In the genomic region with DNA sequence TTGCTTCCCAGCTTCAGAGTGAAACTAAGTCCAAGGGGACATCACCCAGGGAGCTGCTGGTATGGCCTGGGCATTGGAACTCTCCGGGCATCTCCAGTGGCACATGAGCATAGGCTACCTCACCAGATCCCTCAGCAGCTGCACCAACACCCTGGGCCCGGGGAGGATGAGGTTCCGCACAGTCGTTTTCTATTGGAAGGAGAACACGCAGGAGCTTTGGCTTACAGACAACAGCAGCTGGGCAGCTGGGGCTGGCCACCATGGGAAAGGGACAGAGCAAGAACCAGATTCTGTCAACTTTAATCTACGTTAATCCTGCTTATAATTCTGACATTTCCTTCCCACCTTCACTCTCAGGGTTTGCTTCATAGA, we compare ENCODE assay signal across 1 cellular context.
TF ChIP-seq lines count a peak whose summit lies in the region.

No MANE protein-coding gene starts in this region.

TF ChIP-seq in IMR-90, 13 proteins besides CTCF, POLR2A, EP300 and RAD21:
- TF ChIP-seq RCOR1 (IDR thresholded peaks at IDR 0.05; ENCODE audit: insufficient replicate concordance, low read length) (no peak), MAZ (IDR thresholded peaks at IDR 0.05; ENCODE audit: borderline replicate concordance, low read depth, low read length) (no peak), CEBPB (IDR thresholded peaks at IDR 0.05; ENCODE audit: low read depth, low read length) (no peak), FOS (IDR thresholded peaks at IDR 0.05; ENCODE audit: low read depth, low read length) (no peak), BHLHE40 (IDR thresholded peaks at IDR 0.05; ENCODE audit: low read depth, low read length) (no peak)
